ENCODE assay signal across 8 cellular contexts in the genomic region with DNA sequence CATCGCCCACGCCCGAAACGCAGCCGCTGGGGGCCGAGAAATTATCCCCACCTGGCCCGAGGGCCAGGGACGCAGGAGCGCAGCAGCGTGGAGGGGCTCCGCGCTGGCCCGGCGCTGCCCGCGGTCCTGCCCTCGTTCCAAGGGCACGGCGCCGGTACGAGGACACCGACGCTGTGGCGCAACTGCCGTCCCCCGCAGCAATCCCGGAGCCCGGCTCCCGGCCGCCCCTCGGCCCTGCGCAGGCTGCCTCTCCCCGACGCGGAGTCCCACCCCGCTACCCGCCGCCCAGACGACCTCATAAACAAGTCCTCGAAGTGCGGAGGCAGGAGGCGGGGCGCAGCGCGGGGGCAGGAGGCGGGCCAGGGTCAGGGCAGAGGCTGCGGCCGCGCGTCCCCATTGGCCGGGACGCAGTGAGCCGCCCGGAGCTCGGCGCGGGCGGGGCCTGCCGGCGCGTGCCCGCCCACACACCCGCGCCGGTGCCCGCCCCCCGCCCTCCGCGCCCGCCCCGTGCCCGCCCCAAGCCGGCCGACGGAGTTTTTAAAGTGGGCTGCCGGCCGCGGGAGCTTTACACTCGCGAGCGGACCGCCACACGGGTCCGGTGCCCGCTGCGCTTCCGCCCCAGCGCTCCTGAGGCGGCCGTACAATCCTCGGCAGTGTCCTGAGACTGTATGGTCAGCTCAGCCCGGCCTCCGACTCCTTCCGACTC. TPM values are rescaled to one million over a fixed set of nuclear protein-coding genes. Genes with fewer than 3 reads are reported as not detected.
A peak's percentile ranks its signal among the peaks of the same experiment; 100 is the strongest.
DNase-seq lines count a peak whose midpoint lies in the region; ATAC-seq and TF ChIP-seq lines count a peak whose summit lies in the region.

A gene (plus strand): TSS at position 568 of the 706 bp plus-strand sequence. CDS start 505 bp downstream, outside the sequence.

- intact Hi-C loops in T-helper 1 cell treated with Interleukin-12 subunit alpha and Interleukin-12 subunit beta and Interleukin-4 antibody, amounts not matched to agents 30 ng/mL and 1 ng/mL, for 36 hours (cut with micrococcal nuclease): loop anchor here (1.0 to 5.0 kb wide), 10 partner anchors 26 to 730 kb away; a partner anchor contains a TSS
- intact Hi-C loops in thyroid gland (cut with DNase I): loop anchor here (5.0 kb wide), 2 partner anchors 70 to 235 kb away; no protein-coding TSS in a partner anchor

- peaks cover 45% of the 10 kb centered on the region for H3K79me1 ChIP-seq in trophoblast cell (ENCODE audit: low read length)

- H4K8ac ChIP-seq in trophoblast cell (ENCODE audit: low read depth, low read length): peak within 1 kb of the TSS; percentile 84

- DNase-seq in DMS153 treated with DMSO at 0.1 percent for 48 hours (lab: John Stamatoyannopoulos, UW; ENCODE audit: unreplicated experiment) (peak; percentile 51), KBM-7 (peak; percentile 85), cardiac muscle cell (ENCODE audit: low read depth in 1 of 2, low spot score in 1 of 2) (peak; percentile 86 to 96), trophoblast cell (peak; percentile 91 to 93), thyroid gland (peak; percentile 93 to 94)

- peak; percentile 80 to 96 for TF ChIP-seq POLR2A in thyroid gland (IDR thresholded peaks at IDR 0.05)

- peak within 1 kb of the TSS; percentile 99 for H3K4ac ChIP-seq in trophoblast cell (ENCODE audit: low read depth, low read length)

- H4K12ac ChIP-seq in trophoblast cell (ENCODE audit: low read depth, low read length): peak within 1 kb of the TSS; percentile 66

- H3K18ac ChIP-seq in trophoblast cell (ENCODE audit: low read length): peak within 1 kb of the TSS; percentile 91

- WGBS in adipose tissue, 3 donors: 0 to 1% (median 1%) methylated on average over 76 to 93 of the region's 94 CpGs
- no CpG with 5 or more reads among the region's 94 CpGs for WGBS in trophoblast cell (ENCODE audit: extremely low coverage, insufficient coverage, insufficient read length)
- 2 to 3% methylated on average over 4 to 29 of the region's 94 CpGs for WGBS in thyroid gland, 2 donors

- H2BK5ac ChIP-seq in trophoblast cell (ENCODE audit: low read depth, low read length, poor library complexity): peak within 1 kb of the TSS; percentile 98

- peak within 1 kb of the TSS; percentile 82 for H3K4me2 ChIP-seq in trophoblast cell (ENCODE audit: low read length)

- no peak for TF ChIP-seq CTCF in cardiac muscle cell (IDR thresholded peaks at IDR 0.05; ENCODE audit: low read depth, low read length)
- peak in 1 of 6 experiments; percentile 1 for TF ChIP-seq CTCF in thyroid gland (IDR thresholded peaks at IDR 0.05)

- H3K23ac ChIP-seq in trophoblast cell (ENCODE audit: low read length): no peak within 1 kb of the TSS

- peak within 1 kb of the TSS; percentile 95 for H2BK120ac ChIP-seq in trophoblast cell (ENCODE audit: insufficient read depth, low read length, poor library complexity)

- peak; percentile 80 for ATAC-seq in GM21576 (IDR thresholded peaks at IDR 0.05; ENCODE audit: unreplicated experiment)

- H3K27ac ChIP-seq in adipose tissue (ENCODE audit: low read depth, low read length) (peak within 1 kb of the TSS; percentile 40), cardiac muscle cell (no peak within 1 kb of the TSS), trophoblast cell (ENCODE audit: low read depth, low read length) (peak within 1 kb of the TSS; percentile 82), thyroid gland (peak within 1 kb of the TSS; percentile 97 to 98 (median 98))

- H3K36me3 ChIP-seq in cardiac muscle cell (no peaks in the 10 kb centered on the region), trophoblast cell (ENCODE audit: control insufficient read depth in 1 of 2, insufficient read depth in 2 of 2, low read length in 2 of 2) (peaks cover 14 to 19% of the 10 kb centered on the region in 2 experiments), thyroid gland (peaks cover 0 to 4% of the 10 kb centered on the region in 2 donors)

- peak within 1 kb of the TSS; percentile 61 for H3K4me3 ChIP-seq in cardiac muscle cell
- H3K4me3 ChIP-seq in trophoblast cell (ENCODE audit: low read depth, low read length): peak within 1 kb of the TSS; percentile 91
- peak within 1 kb of the TSS; percentile 34 to 95 (median 63) for H3K4me3 ChIP-seq in thyroid gland (replicated peaks in 1 of 3)

- in situ Hi-C loops in KBM-7 (cut with MboI; ENCODE audit: low pct_unique_long_range_greater_than_20kb, low sequenced_read_pairs): no loop called here

- peak within 1 kb of the TSS; percentile 66 for H2AFZ ChIP-seq in trophoblast cell (ENCODE audit: insufficient read depth, low read length, poor library complexity)

- H3K27me3 ChIP-seq in cardiac muscle cell (peaks cover 69% of the 10 kb centered on the region), trophoblast cell (ENCODE audit: insufficient read depth, low read length) (no peaks in the 10 kb centered on the region), thyroid gland (no peaks in the 10 kb centered on the region)

- H4K91ac ChIP-seq in trophoblast cell (ENCODE audit: low read depth, low read length): peak within 1 kb of the TSS; percentile 97

- H3K9ac ChIP-seq in trophoblast cell (ENCODE audit: low read length): peak within 1 kb of the TSS; percentile 93

- H3K9me3 ChIP-seq in cardiac muscle cell (ENCODE audit: low read depth) (no peaks in the 10 kb centered on the region), trophoblast cell (ENCODE audit: insufficient read depth, low read depth, low read length) (no peaks in the 10 kb centered on the region), thyroid gland (no peaks in the 10 kb centered on the region)

- H2BK12ac ChIP-seq in trophoblast cell (ENCODE audit: low read length): peak within 1 kb of the TSS; percentile 83

- H3K14ac ChIP-seq in trophoblast cell (ENCODE audit: low read length): peak within 1 kb of the TSS; percentile 98

- H3K4me1 ChIP-seq in cardiac muscle cell (ENCODE audit: low read depth) (peaks cover 10% of the 10 kb centered on the region), trophoblast cell (ENCODE audit: control insufficient read depth in 1 of 2, insufficient read depth in 2 of 2, low read length in 2 of 2) (peaks cover 7 to 12% of the 10 kb centered on the region in 2 experiments), thyroid gland (peaks cover 12 to 13% of the 10 kb centered on the region in 2 donors)

- H3K79me2 ChIP-seq in trophoblast cell (ENCODE audit: control insufficient read depth, insufficient read depth, low read length, poor library complexity): peaks cover 46% of the 10 kb centered on the region

- H2AK5ac ChIP-seq in trophoblast cell (ENCODE audit: low read length): peak within 1 kb of the TSS; percentile 95

RNA-seq across cellular contexts. Expression of the gene that starts here (rescaled TPM):
- 17.1 and 17.7 TPM in 2 replicates for total RNA-seq in T-helper 1 cell treated with Interleukin-12 subunit alpha and Interleukin-12 subunit beta and Interleukin-4 antibody, amounts not matched to agents 30 ng/mL and 1 ng/mL, for 36 hours
- 100 to 1,000 TPM in 2 of 3 donors, 10 to 100 TPM in 1; 48.1 to 314 (median 202) TPM for polyA plus RNA-seq in adipose tissue
- total RNA-seq in cardiac muscle cell: 4.8 and 7.3 TPM in 2 replicates
- polyA plus RNA-seq in cardiac muscle cell: 1.4 and 1.9 TPM in 2 replicates
- polyA plus RNA-seq in trophoblast cell (2013): 1,165 and 1,253 TPM in 2 replicates
- total RNA-seq in thyroid gland: 100 to 1,000 TPM; 124 to 563 (median 182) TPM

Comparison
In these comparisons a context has a peak if more than half of its experiments do, and no peak if none do; other contexts are left out.
1. RNA of the gene that starts here (polyA plus RNA-seq): 48.1 to 314 TPM in adipose tissue; 1.4 to 1.9 TPM in cardiac muscle cell; every median in the first group is over 10 times any median in the second.
2. Peak in every context shown above with its lines, with median percentiles within 50 percentile points of each other: DNase-seq and H3K4me3 ChIP-seq.